Comparison of ENCODE assay signal across 22 cellular contexts in genomic region chr21:17729455-17729854, GRCh38.
"Had no signal": no experiment of that assay in that cellular context is flagged by ENCODE, and none has a peak within 500 bp of the region (broad histone marks: within the 10 kb centered on the region; RNA-seq: fewer than 3 reads in every experiment).

No MANE protein-coding gene starts in this region.

- H3K4me3 ChIP-seq: colonic mucosa, esophagus muscularis mucosa, gastrocnemius medialis, heart right ventricle, left lung, lower lobe of right lung, mucosa of descending colon had no signal

- H3K9me3 ChIP-seq: colonic mucosa, esophagus muscularis mucosa, gastrocnemius medialis, heart right ventricle, left lung, lower lobe of right lung, mucosa of descending colon had no signal

- ATAC-seq: effector memory CD8-positive, alpha-beta T cell; gastrocnemius medialis; heart right ventricle; left cardiac atrium; left lung; left ventricle myocardium superior; lower lobe of right lung; mucosa of descending colon had no signal

- H3K36me3 ChIP-seq: colonic mucosa, esophagus muscularis mucosa, gastrocnemius medialis, heart right ventricle, left lung, lower lobe of right lung had no signal

- H3K27me3 ChIP-seq: colonic mucosa, esophagus muscularis mucosa, gastrocnemius medialis, heart right ventricle, left lung had no signal

- H3K27ac ChIP-seq: colonic mucosa, esophagus muscularis mucosa, gastrocnemius medialis, heart right ventricle, left lung, lower lobe of right lung had no signal

- H3K4me1 ChIP-seq: colonic mucosa, esophagus muscularis mucosa, gastrocnemius medialis, lower lobe of right lung had no signal

- DNase-seq: colonic mucosa; cortex of kidney; effector CD8-positive, alpha-beta T cell; effector memory CD8-positive, alpha-beta T cell; endodermal cell; foreskin melanocyte; gastrocnemius medialis; glutamatergic neuron; head of caudate nucleus; heart right ventricle; hippocampal formation; left cardiac atrium; left lung; left ventricle myocardium superior; lower lobe of right lung; mesenchymal stem cell; mucosa of descending colon; naive B cell had no signal

- FAIRE-seq: endometrium, islet of Langerhans, keratinocyte had no signal
